Comparison of ENCODE assay signal across 8 cellular contexts in genomic region chr5:10856646-10857332, GRCh38.
DNase-seq lines count a peak whose midpoint lies in the region; ATAC-seq and TF ChIP-seq lines count a peak whose summit lies in the region.

No MANE protein-coding gene starts in this region.

- H3K9me3 ChIP-seq in BLaER1 treated with 17β-estradiol and CSF1 and Interleukin-3, amounts not matched to agents 10 nM and 100 nM (replicated peaks in 1 of 11), result peaks cover 0 to 6% (median 0%) of the 10 kb centered on the region in 11 experiments; a peak in 2 of 22 replicates
- H3K9me3 ChIP-seq in HCT116 (ENCODE audit: control insufficient read depth in 1 of 2, insufficient read depth in 1 of 2, low read depth in 1 of 2, low read length in 2 of 2), result no peaks in the 10 kb centered on the region
- no peaks in the 10 kb centered on the region for H3K9me3 ChIP-seq in SJCRH30 (replicated peaks)
- H3K9me3 ChIP-seq in colonic mucosa, result no peaks in the 10 kb centered on the region
- no peaks in the 10 kb centered on the region for H3K9me3 ChIP-seq in right lobe of liver
- H3K9me3 ChIP-seq in suprapubic skin, result no peaks in the 10 kb centered on the region

- TF ChIP-seq EP300 in suprapubic skin (IDR thresholded peaks at IDR 0.05), result no peak

- no peaks in the 10 kb centered on the region for H3K27me3 ChIP-seq in BLaER1 treated with 17β-estradiol and CSF1 and Interleukin-3, amounts not matched to agents 10 nM and 100 nM
- H3K27me3 ChIP-seq in HCT116 (ENCODE audit: insufficient read depth, low read length) (peaks cover 12% of the 10 kb centered on the region; the same call in 1 of the 2 replicates), SJCRH30 (no peaks in the 10 kb centered on the region), colonic mucosa (no peaks in the 10 kb centered on the region), right lobe of liver (no peaks in the 10 kb centered on the region), suprapubic skin (peaks cover 34% of the 10 kb centered on the region)

- DNase-seq in HCT116 (ENCODE audit: low read depth, low spot score), result no peak
- peak; percentile 29 to 31 for DNase-seq in SJCRH30
- no peak for DNase-seq in colonic mucosa
- DNase-seq in right lobe of liver, result peak in 1 of 3 donors; percentile 39
- DNase-seq in suprapubic skin (ENCODE audit: low spot score in 2 of 2), result no peak
- no peak for DNase-seq in NCI-H510A treated with DMSO at 0.1 percent for 48 hours (lab: John Stamatoyannopoulos, UW)

- no peak overlapping the region for H3K4me3 ChIP-seq in BLaER1 treated with 17β-estradiol and CSF1 and Interleukin-3, amounts not matched to agents 10 nM and 100 nM
- H3K4me3 ChIP-seq in HCT116 (replicated peaks in 1 of 2; ENCODE audit: low read depth in 1 of 2, low read length in 2 of 2) (no peak overlapping the region), SJCRH30 (no peak overlapping the region), colonic mucosa (no peak overlapping the region), right lobe of liver (no peak overlapping the region), suprapubic skin (no peak overlapping the region)

- RAD21 ChIA-PET in HCT116 (lab: Charles Lee; ENCODE audit: low non-redundant PET in 1 of 2, low total read pairs in 2 of 2, uncharacterized antibody in 2 of 2, unreplicated experiment in 2 of 2), result interaction anchor here in 1 of 2 experiments (0.7 kb wide), 1 partner anchor 162 kb away, joined by 3 read pairs; no protein-coding TSS in a partner anchor

- CTCF ChIA-PET in HCT116 (lab: Charles Lee), result interaction anchor here (2.8 kb wide), 1 partner anchor 8 kb away, joined by 11 read pairs; no protein-coding TSS in a partner anchor

- H3K36me3 ChIP-seq in BLaER1 treated with 17β-estradiol and CSF1 and Interleukin-3, amounts not matched to agents 10 nM and 100 nM, result no peaks in the 10 kb centered on the region
- H3K36me3 ChIP-seq in HCT116 (ENCODE audit: control insufficient read depth in 1 of 2, insufficient read depth in 2 of 2, low read length in 2 of 2) (no peaks in the 10 kb centered on the region), SJCRH30 (no peaks in the 10 kb centered on the region), colonic mucosa (no peaks in the 10 kb centered on the region), right lobe of liver (no peaks in the 10 kb centered on the region), suprapubic skin (no peaks in the 10 kb centered on the region)

- POLR2A ChIA-PET in HCT116 (lab: Charles Lee), result no interaction called here

- TF ChIP-seq POLR2A in HCT116 (IDR thresholded peaks at IDR 0.05; ENCODE audit: borderline replicate concordance, extremely low read depth, insufficient read depth, insufficient read length) (no peak), right lobe of liver (IDR thresholded peaks at IDR 0.05) (no peak), suprapubic skin (IDR thresholded peaks at IDR 0.05) (no peak)

- H3K27ac ChIP-seq in BLaER1 treated with 17β-estradiol and CSF1 and Interleukin-3, amounts not matched to agents 10 nM and 100 nM, result peak overlapping the region in 2 of 11 experiments; percentile 72 to 82; a peak in 2 of 22 replicates
- no peak overlapping the region for H3K27ac ChIP-seq in HCT116 (ENCODE audit: low read depth, low read length)
- H3K27ac ChIP-seq in SJCRH30, result no peak overlapping the region
- H3K27ac ChIP-seq in colonic mucosa, result no peak overlapping the region
- H3K27ac ChIP-seq in right lobe of liver, result no peak overlapping the region
- H3K27ac ChIP-seq in suprapubic skin, result no peak overlapping the region

- no peak overlapping the region for H2AFZ ChIP-seq in HCT116 (ENCODE audit: low read depth, low read length, poor library complexity, severe bottlenecking)

- WGBS in right lobe of liver (ENCODE audit: insufficient coverage, low coverage, low lambda C conversion rate, missing lambda C conversion rate), result 28% methylated on average over 13 of the region's 16 CpGs
- 18% methylated on average over 16 of the region's 16 CpGs for WGBS in suprapubic skin

- intact Hi-C loops in HCT116 (cut with micrococcal nuclease), result no loop called here
- intact Hi-C loops in colonic mucosa (cut with DNase I), result no loop called here
- intact Hi-C loops in right lobe of liver (cut with DNase I), result loop anchor here in 1 of 2 donors (10.0 kb wide), 1 partner anchor 162 kb away; no protein-coding TSS in a partner anchor

- no peak for TF ChIP-seq RAD21 in HCT116 (IDR thresholded peaks at IDR 0.05; ENCODE audit: low read depth)

- H3K4me2 ChIP-seq in BLaER1 treated with 17β-estradiol and CSF1 and Interleukin-3, amounts not matched to agents 10 nM and 100 nM, result peak overlapping the region in 8 of 11 experiments; percentile 58 to 86 (median 78); a peak in 14 of 22 replicates
- no peak overlapping the region for H3K4me2 ChIP-seq in HCT116 (ENCODE audit: low read length)

- no peaks in the 10 kb centered on the region for H3K9me2 ChIP-seq in HCT116 (ENCODE audit: insufficient read depth)

- TF ChIP-seq CTCF in HCT116 (IDR thresholded peaks at IDR 0.05 in 2 of 3, conservative IDR thresholded peaks at IDR 0.05 in 1 of 3; ENCODE audit: borderline replicate concordance in 1 of 3, insufficient read depth in 1 of 3, low read depth in 2 of 3, low read length in 2 of 3) (peak in 2 of 3 experiments; percentile 76 to 79; a peak in 4 of 6 replicates), colonic mucosa (IDR thresholded peaks at IDR 0.05) (peak; percentile 57), right lobe of liver (IDR thresholded peaks at IDR 0.05) (peak; percentile 41 to 72 (median 61)), suprapubic skin (IDR thresholded peaks at IDR 0.05) (peak; percentile 33 to 77)

- H3K4me1 ChIP-seq in BLaER1 treated with 17β-estradiol and CSF1 and Interleukin-3, amounts not matched to agents 10 nM and 100 nM, result peaks cover 9 to 76% (median 59%) of the 10 kb centered on the region in 10 experiments; a peak in 19 of 20 replicates
- no peaks in the 10 kb centered on the region for H3K4me1 ChIP-seq in HCT116 (ENCODE audit: control insufficient read depth in 1 of 2, insufficient read depth in 2 of 2, low read length in 2 of 2)
- no peaks in the 10 kb centered on the region for H3K4me1 ChIP-seq in SJCRH30
- no peaks in the 10 kb centered on the region for H3K4me1 ChIP-seq in colonic mucosa
- no peaks in the 10 kb centered on the region for H3K4me1 ChIP-seq in right lobe of liver
- H3K4me1 ChIP-seq in suprapubic skin, result peaks cover 18% of the 10 kb centered on the region

- ATAC-seq in HCT116 (peak; percentile 79), right lobe of liver (peak in 3 of 4 donors; percentile 35 to 64 (median 53)), GM21360 (IDR thresholded peaks at IDR 0.05; ENCODE audit: unreplicated experiment) (no peak)

- H4K20me1 ChIP-seq in BLaER1 treated with 17β-estradiol and CSF1 and Interleukin-3, amounts not matched to agents 10 nM and 100 nM, result no peaks in the 10 kb centered on the region
- no peaks in the 10 kb centered on the region for H4K20me1 ChIP-seq in HCT116 (ENCODE audit: insufficient read depth)

- BruUV-seq in HCT116 (replicated peaks; lab: Mats Ljungman, UMichigan), result no TSS peak

- no peak overlapping the region for H3K9ac ChIP-seq in BLaER1 treated with 17β-estradiol and CSF1 and Interleukin-3, amounts not matched to agents 10 nM and 100 nM
- H3K9ac ChIP-seq in HCT116 (ENCODE audit: low read length) (no peak overlapping the region), colonic mucosa (ENCODE audit: low read depth in 2 of 2, low read length in 2 of 2) (no peak overlapping the region)

- H3K79me2 ChIP-seq in HCT116 (ENCODE audit: insufficient read depth, low read length), result no peaks in the 10 kb centered on the region

TF ChIP-seq in HCT116, 20 proteins besides CTCF, POLR2A, EP300 and RAD21:
- TF ChIP-seq CEBPB (IDR thresholded peaks at IDR 0.05; ENCODE audit: low read depth) (no peak), EZH2phosphoT487 (IDR thresholded peaks at IDR 0.05; ENCODE audit: borderline replicate concordance) (no peak), ATF3 (IDR thresholded peaks at IDR 0.05) (no peak), YY1 (IDR thresholded peaks at IDR 0.05; ENCODE audit: extremely low read depth, insufficient replicate concordance, low read depth, low read length) (no peak), ZBTB33 (IDR thresholded peaks at IDR 0.05; ENCODE audit: extremely low read depth, insufficient replicate concordance, low read length) (no peak), SRF (IDR thresholded peaks at IDR 0.05; ENCODE audit: low read depth) (no peak), ELF1 (IDR thresholded peaks at IDR 0.05; ENCODE audit: borderline replicate concordance, low read depth) (no peak), SP1 (IDR thresholded peaks at IDR 0.05; ENCODE audit: low read depth) (no peak), TCF7L2 (IDR thresholded peaks at IDR 0.05; ENCODE audit: borderline replicate concordance, extremely low read depth, insufficient read depth, insufficient read length) (no peak), POLR2AphosphoS5 (IDR thresholded peaks at IDR 0.05; ENCODE audit: low read depth, low read length) (no peak), ZNF274 (IDR thresholded peaks at IDR 0.05; ENCODE audit: low read depth, low read length) (no peak), JUND (IDR thresholded peaks at IDR 0.05) (no peak), EGR1 (IDR thresholded peaks at IDR 0.05; ENCODE audit: low read depth) (no peak)
TF ChIP-seq in HCT116: peak in this region for 0.

Comparison
In these comparisons a context has a peak if more than half of its experiments do, and no peak if none do; other contexts are left out.
1. DNase-seq: peak in SJCRH30 (2 of 2); none in HCT116 (single experiment), colonic mucosa (single experiment), suprapubic skin (0 of 2) and NCI-H510A treated with DMSO at 0.1 percent for 48 hours (single experiment).
2. Peak in every context shown above with its lines, with median percentiles within 50 percentile points of each other: CTCF ChIP-seq.